Comparison of ENCODE assay signal across 1 cellular context in the genomic region with DNA sequence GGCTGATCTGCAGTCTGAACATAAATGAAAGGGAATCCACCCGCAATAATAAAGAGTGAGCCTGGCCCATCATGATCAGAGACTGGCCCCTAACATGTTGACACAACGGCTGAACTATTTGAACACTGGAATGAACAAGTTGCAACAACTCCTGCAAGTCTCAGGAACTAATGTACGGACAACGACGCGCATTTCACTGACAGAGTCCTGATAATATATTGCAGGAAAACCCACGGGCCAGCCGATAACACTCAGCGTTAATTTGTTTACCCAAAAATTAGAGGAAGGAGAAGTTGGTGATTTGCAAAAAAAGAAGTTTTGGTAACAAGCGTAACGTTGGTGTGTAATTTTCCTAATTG.
TF ChIP-seq lines count a peak whose summit lies in the region.

No MANE protein-coding gene starts in this region.

TF ChIP-seq in GM23338, 12 proteins besides CTCF, POLR2A, EP300 and RAD21 (continued from another document):
- TF ChIP-seq, protein P1, sequence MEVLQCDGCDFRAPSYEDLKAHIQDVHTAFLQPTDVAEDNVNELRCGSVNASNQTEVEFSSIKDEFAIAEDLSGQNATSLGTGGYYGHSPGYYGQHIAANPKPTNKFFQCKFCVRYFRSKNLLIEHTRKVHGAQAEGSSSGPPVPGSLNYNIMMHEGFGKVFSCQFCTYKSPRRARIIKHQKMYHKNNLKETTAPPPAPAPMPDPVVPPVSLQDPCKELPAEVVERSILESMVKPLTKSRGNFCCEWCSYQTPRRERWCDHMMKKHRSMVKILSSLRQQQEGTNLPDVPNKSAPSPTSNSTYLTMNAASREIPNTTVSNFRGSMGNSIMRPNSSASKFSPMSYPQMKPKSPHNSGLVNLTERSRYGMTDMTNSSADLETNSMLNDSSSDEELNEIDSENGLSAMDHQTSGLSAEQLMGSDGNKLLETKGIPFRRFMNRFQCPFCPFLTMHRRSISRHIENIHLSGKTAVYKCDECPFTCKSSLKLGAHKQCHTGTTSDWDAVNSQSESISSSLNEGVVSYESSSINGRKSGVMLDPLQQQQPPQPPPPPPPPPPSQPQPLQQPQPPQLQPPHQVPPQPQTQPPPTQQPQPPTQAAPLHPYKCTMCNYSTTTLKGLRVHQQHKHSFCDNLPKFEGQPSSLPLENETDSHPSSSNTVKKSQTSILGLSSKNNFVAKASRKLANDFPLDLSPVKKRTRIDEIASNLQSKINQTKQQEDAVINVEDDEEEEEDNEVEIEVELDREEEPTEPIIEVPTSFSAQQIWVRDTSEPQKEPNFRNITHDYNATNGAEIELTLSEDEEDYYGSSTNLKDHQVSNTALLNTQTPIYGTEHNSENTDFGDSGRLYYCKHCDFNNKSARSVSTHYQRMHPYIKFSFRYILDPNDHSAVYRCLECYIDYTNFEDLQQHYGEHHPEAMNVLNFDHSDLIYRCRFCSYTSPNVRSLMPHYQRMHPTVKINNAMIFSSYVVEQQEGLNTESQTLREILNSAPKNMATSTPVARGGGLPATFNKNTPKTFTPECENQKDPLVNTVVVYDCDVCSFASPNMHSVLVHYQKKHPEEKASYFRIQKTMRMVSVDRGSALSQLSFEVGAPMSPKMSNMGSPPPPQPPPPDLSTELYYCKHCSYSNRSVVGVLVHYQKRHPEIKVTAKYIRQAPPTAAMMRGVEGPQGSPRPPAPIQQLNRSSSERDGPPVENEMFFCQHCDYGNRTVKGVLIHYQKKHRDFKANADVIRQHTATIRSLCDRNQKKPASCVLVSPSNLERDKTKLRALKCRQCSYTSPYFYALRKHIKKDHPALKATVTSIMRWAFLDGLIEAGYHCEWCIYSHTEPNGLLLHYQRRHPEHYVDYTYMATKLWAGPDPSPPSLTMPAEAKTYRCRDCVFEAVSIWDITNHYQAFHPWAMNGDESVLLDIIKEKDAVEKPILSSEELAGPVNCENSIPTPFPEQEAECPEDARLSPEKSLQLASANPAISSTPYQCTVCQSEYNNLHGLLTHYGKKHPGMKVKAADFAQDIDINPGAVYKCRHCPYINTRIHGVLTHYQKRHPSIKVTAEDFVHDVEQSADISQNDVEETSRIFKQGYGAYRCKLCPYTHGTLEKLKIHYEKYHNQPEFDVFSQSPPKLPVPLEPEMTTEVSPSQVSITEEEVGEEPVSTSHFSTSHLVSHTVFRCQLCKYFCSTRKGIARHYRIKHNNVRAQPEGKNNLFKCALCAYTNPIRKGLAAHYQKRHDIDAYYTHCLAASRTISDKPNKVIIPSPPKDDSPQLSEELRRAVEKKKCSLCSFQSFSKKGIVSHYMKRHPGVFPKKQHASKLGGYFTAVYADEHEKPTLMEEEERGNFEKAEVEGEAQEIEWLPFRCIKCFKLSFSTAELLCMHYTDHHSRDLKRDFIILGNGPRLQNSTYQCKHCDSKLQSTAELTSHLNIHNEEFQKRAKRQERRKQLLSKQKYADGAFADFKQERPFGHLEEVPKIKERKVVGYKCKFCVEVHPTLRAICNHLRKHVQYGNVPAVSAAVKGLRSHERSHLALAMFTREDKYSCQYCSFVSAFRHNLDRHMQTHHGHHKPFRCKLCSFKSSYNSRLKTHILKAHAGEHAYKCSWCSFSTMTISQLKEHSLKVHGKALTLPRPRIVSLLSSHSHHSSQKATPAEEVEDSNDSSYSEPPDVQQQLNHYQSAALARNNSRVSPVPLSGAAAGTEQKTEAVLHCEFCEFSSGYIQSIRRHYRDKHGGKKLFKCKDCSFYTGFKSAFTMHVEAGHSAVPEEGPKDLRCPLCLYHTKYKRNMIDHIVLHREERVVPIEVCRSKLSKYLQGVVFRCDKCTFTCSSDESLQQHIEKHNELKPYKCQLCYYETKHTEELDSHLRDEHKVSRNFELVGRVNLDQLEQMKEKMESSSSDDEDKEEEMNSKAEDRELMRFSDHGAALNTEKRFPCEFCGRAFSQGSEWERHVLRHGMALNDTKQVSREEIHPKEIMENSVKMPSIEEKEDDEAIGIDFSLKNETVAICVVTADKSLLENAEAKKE (CRISPR knock-in tag; IDR thresholded peaks at IDR 0.05): no peak
- TF ChIP-seq ZNF114 (CRISPR knock-in tag; IDR thresholded peaks at IDR 0.05) (no peak), POLR2AphosphoS5 (IDR thresholded peaks at IDR 0.05; ENCODE audit: low read depth) (no peak), EZH2 (IDR thresholded peaks at IDR 0.05; ENCODE audit: low read depth, unreplicated experiment) (no peak), STAT1 (IDR thresholded peaks at IDR 0.05; ENCODE audit: unreplicated experiment) (no peak)
